In the genomic region with DNA sequence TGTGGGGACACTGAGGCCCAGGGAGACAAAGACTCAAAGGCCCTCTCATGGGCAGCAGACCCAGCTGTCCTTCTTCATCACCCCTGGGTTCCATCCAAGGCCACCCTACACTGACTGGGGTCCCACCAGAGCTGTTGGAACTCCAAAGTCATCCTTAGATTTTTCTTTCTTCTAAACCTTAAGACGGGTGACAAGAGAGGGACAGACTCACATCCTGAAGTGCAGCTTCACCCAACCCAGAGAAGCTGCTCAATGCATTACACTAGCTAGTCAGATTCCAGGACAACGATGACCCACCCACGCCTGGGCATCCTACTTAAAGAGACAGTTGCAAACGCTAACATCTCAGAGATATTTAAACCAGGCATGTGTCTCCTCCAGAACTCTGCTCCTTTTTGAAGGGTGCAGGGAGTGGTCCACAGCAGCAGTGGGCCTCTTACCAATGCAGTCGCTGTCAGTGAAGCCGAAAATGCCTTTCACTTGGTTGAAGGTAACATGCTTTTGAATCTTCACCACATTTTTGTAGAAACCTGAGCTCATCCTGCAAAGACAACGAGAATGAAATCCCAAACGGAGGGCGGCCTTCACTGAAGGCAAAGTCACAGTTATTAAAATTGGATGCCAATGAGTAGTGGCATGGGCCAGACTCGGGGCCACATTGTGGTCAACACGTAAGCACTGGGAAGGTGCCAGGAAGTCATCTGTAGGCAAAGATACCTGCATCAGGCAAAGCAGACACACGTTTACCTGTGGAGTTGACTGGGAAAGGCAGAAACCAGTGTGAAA, we compare ENCODE assay signal across 1 cellular context.
TF ChIP-seq lines count a peak whose summit lies in the region.

No MANE protein-coding gene starts in this region.

TF ChIP-seq in IMR-90, 13 proteins besides CTCF, POLR2A, EP300 and RAD21:
- TF ChIP-seq SMC3 (IDR thresholded peaks at IDR 0.05; ENCODE audit: low read depth, low read length) (no peak), RFX5 (IDR thresholded peaks at IDR 0.05; ENCODE audit: low read depth, low read length) (no peak), FOS (IDR thresholded peaks at IDR 0.05; ENCODE audit: low read depth, low read length) (no peak), RCOR1 (IDR thresholded peaks at IDR 0.05; ENCODE audit: insufficient replicate concordance, low read length) (no peak), CEBPB (IDR thresholded peaks at IDR 0.05; ENCODE audit: low read depth, low read length) (no peak), MAFK (IDR thresholded peaks at IDR 0.05; ENCODE audit: low read depth, low read length) (no peak), CHD1 (IDR thresholded peaks at IDR 0.05; ENCODE audit: low read depth, low read length) (no peak), BHLHE40 (IDR thresholded peaks at IDR 0.05; ENCODE audit: low read depth, low read length) (no peak), MAZ (IDR thresholded peaks at IDR 0.05; ENCODE audit: borderline replicate concordance, low read depth, low read length) (no peak), NFE2L2 (IDR thresholded peaks at IDR 0.05; ENCODE audit: low read depth, low read length) (no peak), MXI1 (IDR thresholded peaks at IDR 0.05; ENCODE audit: borderline replicate concordance, low read depth, low read length) (no peak)
- TF ChIP-seq, protein P1, sequence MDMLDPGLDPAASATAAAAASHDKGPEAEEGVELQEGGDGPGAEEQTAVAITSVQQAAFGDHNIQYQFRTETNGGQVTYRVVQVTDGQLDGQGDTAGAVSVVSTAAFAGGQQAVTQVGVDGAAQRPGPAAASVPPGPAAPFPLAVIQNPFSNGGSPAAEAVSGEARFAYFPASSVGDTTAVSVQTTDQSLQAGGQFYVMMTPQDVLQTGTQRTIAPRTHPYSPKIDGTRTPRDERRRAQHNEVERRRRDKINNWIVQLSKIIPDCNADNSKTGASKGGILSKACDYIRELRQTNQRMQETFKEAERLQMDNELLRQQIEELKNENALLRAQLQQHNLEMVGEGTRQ (IDR thresholded peaks at IDR 0.05; ENCODE audit: low read depth, low read length) = no peak
- TF ChIP-seq, protein P2, sequence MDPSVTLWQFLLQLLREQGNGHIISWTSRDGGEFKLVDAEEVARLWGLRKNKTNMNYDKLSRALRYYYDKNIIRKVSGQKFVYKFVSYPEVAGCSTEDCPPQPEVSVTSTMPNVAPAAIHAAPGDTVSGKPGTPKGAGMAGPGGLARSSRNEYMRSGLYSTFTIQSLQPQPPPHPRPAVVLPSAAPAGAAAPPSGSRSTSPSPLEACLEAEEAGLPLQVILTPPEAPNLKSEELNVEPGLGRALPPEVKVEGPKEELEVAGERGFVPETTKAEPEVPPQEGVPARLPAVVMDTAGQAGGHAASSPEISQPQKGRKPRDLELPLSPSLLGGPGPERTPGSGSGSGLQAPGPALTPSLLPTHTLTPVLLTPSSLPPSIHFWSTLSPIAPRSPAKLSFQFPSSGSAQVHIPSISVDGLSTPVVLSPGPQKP (IDR thresholded peaks at IDR 0.05; ENCODE audit: borderline replicate concordance, low read depth, low read length) = no peak
TF ChIP-seq in IMR-90: peak in this region for 0.
